Comparison of ENCODE assay signal across 8 cellular contexts in genomic region chr5:131278796-131279124, GRCh38. TPM values are rescaled to one million over a fixed set of nuclear protein-coding genes. Genes with fewer than 3 reads are reported as not detected.
A peak's percentile ranks its signal among the peaks of the same experiment; 100 is the strongest.
DNase-seq lines count a peak whose midpoint lies in the region; ATAC-seq and TF ChIP-seq lines count a peak whose summit lies in the region.
"Not testable (repeated sequence)": the region's sequence is repeated elsewhere in the genome, so short reads cannot be mapped to it uniquely, and the experiment has no call there.

No MANE protein-coding gene starts in this region.

- not testable (repeated sequence) for TF ChIP-seq CTCF in HFFc6 (IDR thresholded peaks at IDR 0.05); chondrocyte (IDR thresholded peaks at IDR 0.05)

- H3K36me3 Mint-ChIP-seq in CD4-positive, CD25-positive, alpha-beta regulatory T cell: peaks cover 19% of the 10 kb centered on the region
- not testable (repeated sequence) for H3K36me3 Mint-ChIP-seq in HFFc6 (ENCODE audit: low read depth); chondrocyte (ENCODE audit: low read depth)
- peaks cover 47% of the 10 kb centered on the region for H3K36me3 Mint-ChIP-seq in T-helper 1 cell treated with Interleukin-12 subunit alpha and Interleukin-12 subunit beta and Interleukin-4 antibody, amounts not matched to agents 30 μg/mL and 1 μg/mL, for 36 hours (ENCODE audit: low read depth)
- H3K36me3 Mint-ChIP-seq in activated CD8-positive, alpha-beta T cell treated with anti-CD3 and anti-CD28 coated beads, Interleukin-2, amount 10 ng/mL, durations not matched to agents 7 days and 5 days (ENCODE audit: low read depth): peaks cover 62% of the 10 kb centered on the region
- H3K36me3 Mint-ChIP-seq in activated naive CD4-positive, alpha-beta T cell treated with anti-CD3 and anti-CD28 coated beads, Interleukin-2, amount 50 U/mL, for 24 hours: peaks cover 12% of the 10 kb centered on the region
- H3K36me3 Mint-ChIP-seq in naive thymus-derived CD4-positive, alpha-beta T cell: peaks cover 0 to 54% (median 10%) of the 10 kb centered on the region in 5 donors
- H3K36me3 Mint-ChIP-seq in stimulated activated naive B cell treated with anti-CD40 and anti-IgM and Interleukin-4, amounts not matched to agents 10 μg/mL and 1 μg/mL and 100 μg/mL, for 72 hours: peaks cover 16 to 44% of the 10 kb centered on the region in 2 donors

- H3K36me3 ChIP-seq in CD4-positive, CD25-positive, alpha-beta regulatory T cell (ENCODE audit: control insufficient read depth, insufficient read depth, low read length); naive thymus-derived CD4-positive, alpha-beta T cell (ENCODE audit: control insufficient read depth in 2 of 3, insufficient read depth in 3 of 3, low read length in 3 of 3): not testable (repeated sequence)

- ATAC-seq in CD4-positive, CD25-positive, alpha-beta regulatory T cell (ENCODE audit: low read depth in 2 of 2); activated CD8-positive, alpha-beta T cell treated with anti-CD3 and anti-CD28 coated beads, Interleukin-2, amount 10 ng/mL, durations not matched to agents 7 days and 5 days; naive thymus-derived CD4-positive, alpha-beta T cell; stimulated activated naive B cell treated with anti-CD40 and anti-IgM and Interleukin-4, amounts not matched to agents 10 μg/mL and 1 μg/mL and 100 μg/mL, for 72 hours (replicated peaks): not testable (repeated sequence)

- peak overlapping the region; percentile 92 for H3K4me3 ChIP-seq in CD4-positive, CD25-positive, alpha-beta regulatory T cell (ENCODE audit: low read depth, low read length)
- H3K4me3 ChIP-seq in naive thymus-derived CD4-positive, alpha-beta T cell (ENCODE audit: low read length): not testable (repeated sequence)

- POLR2A ChIA-PET in activated CD8-positive, alpha-beta T cell treated with anti-CD3 and anti-CD28 coated beads, Interleukin-2, amount 10 ng/mL, durations not matched to agents 7 days and 5 days (lab: Charles Lee): interaction anchor here (7.4 kb wide), 1 partner anchor 14 kb away, joined by 84 read pairs; the partner anchor contains the start of gene CDC42SE2
- POLR2A ChIA-PET in naive thymus-derived CD4-positive, alpha-beta T cell (lab: Charles Lee): interaction anchor here (0.6 to 10.7 kb wide), 10 partner anchors 9 to 118 kb away, joined by 3 to 176 read pairs (median 5); partner anchors contain the start of gene CDC42SE2

- not testable (repeated sequence) for H3K9me3 Mint-ChIP-seq in CD4-positive, CD25-positive, alpha-beta regulatory T cell; HFFc6; T-helper 1 cell treated with Interleukin-12 subunit alpha and Interleukin-12 subunit beta and Interleukin-4 antibody, amounts not matched to agents 30 μg/mL and 1 μg/mL, for 36 hours; activated CD8-positive, alpha-beta T cell treated with anti-CD3 and anti-CD28 coated beads, Interleukin-2, amount 10 ng/mL, durations not matched to agents 7 days and 5 days (ENCODE audit: insufficient read depth); activated naive CD4-positive, alpha-beta T cell treated with anti-CD3 and anti-CD28 coated beads, Interleukin-2, amount 50 U/mL, for 24 hours; chondrocyte (ENCODE audit: low read depth); stimulated activated naive B cell treated with anti-CD40 and anti-IgM and Interleukin-4, amounts not matched to agents 10 μg/mL and 1 μg/mL and 100 μg/mL, for 72 hours
- H3K9me3 Mint-ChIP-seq in naive thymus-derived CD4-positive, alpha-beta T cell: peaks cover 0 to 19% (median 0%) of the 10 kb centered on the region in 11 donors

- not testable (repeated sequence) for H3K9me3 ChIP-seq in CD4-positive, CD25-positive, alpha-beta regulatory T cell (ENCODE audit: control insufficient read depth in 2 of 2, low read length in 2 of 2); naive thymus-derived CD4-positive, alpha-beta T cell (ENCODE audit: control insufficient read depth in 2 of 3, low read length in 3 of 3)

- intact Hi-C loops in naive thymus-derived CD4-positive, alpha-beta T cell (cut with micrococcal nuclease): loop anchor here in 1 of 2 donors (10.0 kb wide), 1 partner anchor 1216 kb away; the partner anchor contains the start of gene IRF1

- peaks cover 85% of the 10 kb centered on the region for H3K4me1 ChIP-seq in CD4-positive, CD25-positive, alpha-beta regulatory T cell (ENCODE audit: control insufficient read depth, insufficient read depth, low read length, poor library complexity, severe bottlenecking)
- peaks cover 67 to 84% of the 10 kb centered on the region in 2 donors for H3K4me1 ChIP-seq in naive thymus-derived CD4-positive, alpha-beta T cell (ENCODE audit: control insufficient read depth in 2 of 2, insufficient read depth in 2 of 2, low read length in 2 of 2)

- not testable (repeated sequence) for H3K27me3 ChIP-seq in CD4-positive, CD25-positive, alpha-beta regulatory T cell (ENCODE audit: control insufficient read depth, insufficient read depth, low read length); naive thymus-derived CD4-positive, alpha-beta T cell (ENCODE audit: control insufficient read depth in 2 of 2, insufficient read depth in 2 of 2, low read length in 2 of 2)

- H3K27ac Mint-ChIP-seq in CD4-positive, CD25-positive, alpha-beta regulatory T cell: peak overlapping the region in 2 of 3 donors; percentile 81 to 92
- peak overlapping the region; percentile 24; the same call in 1 of the 2 replicates for H3K27ac Mint-ChIP-seq in HFFc6
- H3K27ac Mint-ChIP-seq in T-helper 1 cell treated with Interleukin-12 subunit alpha and Interleukin-12 subunit beta and Interleukin-4 antibody, amounts not matched to agents 30 μg/mL and 1 μg/mL, for 36 hours: peak overlapping the region; percentile 92
- H3K27ac Mint-ChIP-seq in activated CD8-positive, alpha-beta T cell treated with anti-CD3 and anti-CD28 coated beads, Interleukin-2, amount 10 ng/mL, durations not matched to agents 7 days and 5 days: peak overlapping the region; percentile 83
- H3K27ac Mint-ChIP-seq in activated naive CD4-positive, alpha-beta T cell treated with anti-CD3 and anti-CD28 coated beads, Interleukin-2, amount 50 U/mL, for 24 hours: peak overlapping the region; percentile 88
- H3K27ac Mint-ChIP-seq in chondrocyte (ENCODE audit: unreplicated experiment): peak overlapping the region; percentile 54
- H3K27ac Mint-ChIP-seq in naive thymus-derived CD4-positive, alpha-beta T cell: peak overlapping the region; percentile 82 to 98 (median 94)
- peak overlapping the region; percentile 90 for H3K27ac Mint-ChIP-seq in stimulated activated naive B cell treated with anti-CD40 and anti-IgM and Interleukin-4, amounts not matched to agents 10 μg/mL and 1 μg/mL and 100 μg/mL, for 72 hours

- DNase-seq in CD4-positive, CD25-positive, alpha-beta regulatory T cell; HFFc6; activated CD8-positive, alpha-beta T cell treated with anti-CD3 and anti-CD28 coated beads, Interleukin-2, amount 10 ng/mL, durations not matched to agents 7 days and 5 days; chondrocyte (ENCODE audit: low spot score); stimulated activated naive B cell treated with anti-CD40 and anti-IgM and Interleukin-4, amounts not matched to agents 10 μg/mL and 1 μg/mL and 100 μg/mL, for 72 hours: not testable (repeated sequence)
- peak in 2 of 9 donors; percentile 14 to 28 for DNase-seq in naive thymus-derived CD4-positive, alpha-beta T cell

- peak overlapping the region; percentile 77 for H3K27ac ChIP-seq in CD4-positive, CD25-positive, alpha-beta regulatory T cell (ENCODE audit: insufficient read depth, low read length, poor library complexity, severe bottlenecking)
- peak overlapping the region; percentile 80 for H3K27ac ChIP-seq in naive thymus-derived CD4-positive, alpha-beta T cell (ENCODE audit: low read depth, low read length)

- peaks cover 19% of the 10 kb centered on the region for H3K27me3 Mint-ChIP-seq in CD4-positive, CD25-positive, alpha-beta regulatory T cell
- not testable (repeated sequence) for H3K27me3 Mint-ChIP-seq in HFFc6 (ENCODE audit: insufficient read depth); T-helper 1 cell treated with Interleukin-12 subunit alpha and Interleukin-12 subunit beta and Interleukin-4 antibody, amounts not matched to agents 30 μg/mL and 1 μg/mL, for 36 hours (ENCODE audit: low read depth); activated CD8-positive, alpha-beta T cell treated with anti-CD3 and anti-CD28 coated beads, Interleukin-2, amount 10 ng/mL, durations not matched to agents 7 days and 5 days (ENCODE audit: low read depth); activated naive CD4-positive, alpha-beta T cell treated with anti-CD3 and anti-CD28 coated beads, Interleukin-2, amount 50 U/mL, for 24 hours; chondrocyte (ENCODE audit: low read depth); naive thymus-derived CD4-positive, alpha-beta T cell; stimulated activated naive B cell treated with anti-CD40 and anti-IgM and Interleukin-4, amounts not matched to agents 10 μg/mL and 1 μg/mL and 100 μg/mL, for 72 hours

- H3K4me3 Mint-ChIP-seq in CD4-positive, CD25-positive, alpha-beta regulatory T cell: peak overlapping the region; percentile 66 to 92 (median 84)
- H3K4me3 Mint-ChIP-seq in HFFc6: peak overlapping the region; percentile 20; the same call in 1 of the 2 replicates
- H3K4me3 Mint-ChIP-seq in T-helper 1 cell treated with Interleukin-12 subunit alpha and Interleukin-12 subunit beta and Interleukin-4 antibody, amounts not matched to agents 30 μg/mL and 1 μg/mL, for 36 hours: peak overlapping the region; percentile 41
- H3K4me3 Mint-ChIP-seq in activated CD8-positive, alpha-beta T cell treated with anti-CD3 and anti-CD28 coated beads, Interleukin-2, amount 10 ng/mL, durations not matched to agents 7 days and 5 days: peak overlapping the region; percentile 32
- peak overlapping the region; percentile 91 for H3K4me3 Mint-ChIP-seq in activated naive CD4-positive, alpha-beta T cell treated with anti-CD3 and anti-CD28 coated beads, Interleukin-2, amount 50 U/mL, for 24 hours
- not testable (repeated sequence) for H3K4me3 Mint-ChIP-seq in chondrocyte (ENCODE audit: unreplicated experiment)
- peak overlapping the region; percentile 43 to 87 (median 80) for H3K4me3 Mint-ChIP-seq in naive thymus-derived CD4-positive, alpha-beta T cell
- H3K4me3 Mint-ChIP-seq in stimulated activated naive B cell treated with anti-CD40 and anti-IgM and Interleukin-4, amounts not matched to agents 10 μg/mL and 1 μg/mL and 100 μg/mL, for 72 hours: peak overlapping the region; percentile 51 to 62

- H3K4me1 Mint-ChIP-seq in CD4-positive, CD25-positive, alpha-beta regulatory T cell: peaks cover 36 to 97% (median 81%) of the 10 kb centered on the region in 4 donors
- H3K4me1 Mint-ChIP-seq in HFFc6 (ENCODE audit: low read depth) (peaks cover 51% of the 10 kb centered on the region), chondrocyte (ENCODE audit: low read depth) (peaks cover 32% of the 10 kb centered on the region)
- peaks cover 62% of the 10 kb centered on the region for H3K4me1 Mint-ChIP-seq in T-helper 1 cell treated with Interleukin-12 subunit alpha and Interleukin-12 subunit beta and Interleukin-4 antibody, amounts not matched to agents 30 μg/mL and 1 μg/mL, for 36 hours (ENCODE audit: low read depth)
- H3K4me1 Mint-ChIP-seq in activated CD8-positive, alpha-beta T cell treated with anti-CD3 and anti-CD28 coated beads, Interleukin-2, amount 10 ng/mL, durations not matched to agents 7 days and 5 days (ENCODE audit: low read depth): peaks cover 90% of the 10 kb centered on the region
- H3K4me1 Mint-ChIP-seq in activated naive CD4-positive, alpha-beta T cell treated with anti-CD3 and anti-CD28 coated beads, Interleukin-2, amount 50 U/mL, for 24 hours: peaks cover 83% of the 10 kb centered on the region
- peaks cover 42 to 93% (median 80%) of the 10 kb centered on the region in 7 donors for H3K4me1 Mint-ChIP-seq in naive thymus-derived CD4-positive, alpha-beta T cell
- peaks cover 42 to 73% of the 10 kb centered on the region in 2 donors for H3K4me1 Mint-ChIP-seq in stimulated activated naive B cell treated with anti-CD40 and anti-IgM and Interleukin-4, amounts not matched to agents 10 μg/mL and 1 μg/mL and 100 μg/mL, for 72 hours

- CTCF ChIA-PET in activated CD8-positive, alpha-beta T cell treated with anti-CD3 and anti-CD28 coated beads, Interleukin-2, amount 10 ng/mL, durations not matched to agents 7 days and 5 days (lab: Charles Lee): interaction anchor here (1.5 to 4.0 kb wide), 2 partner anchors 13 to 103 kb away, joined by 5 to 24 read pairs; no protein-coding TSS in a partner anchor
- CTCF ChIA-PET in naive thymus-derived CD4-positive, alpha-beta T cell (lab: Charles Lee): interaction anchor here (0.7 to 1.3 kb wide), 3 partner anchors 10 to 73 kb away, joined by 3 read pairs; no protein-coding TSS in a partner anchor

RNA-seq across cellular contexts. Expression of gene CDC42SE2, which starts 14.9 kb away (rescaled TPM):
- total RNA-seq in CD4-positive, CD25-positive, alpha-beta regulatory T cell: 241 TPM
- 100 to 1,000 TPM; 351 to 429 (median 379) TPM for polyA plus RNA-seq in CD4-positive, CD25-positive, alpha-beta regulatory T cell
- total RNA-seq in HFFc6 (2021; fragmentation: NEBNext Ultra II Directional; extraction: Animal tissue kit (Norgen Biotek cat#: 25700)): 10 to 100 TPM; 14.2 to 18.0 (median 16.4) TPM
- total RNA-seq in activated CD8-positive, alpha-beta T cell treated with anti-CD3 and anti-CD28 coated beads, Interleukin-2, amount 10 ng/mL, durations not matched to agents 7 days and 5 days: 100 to 1,000 TPM; 115 to 126 TPM
- 21.1 to 23.7 TPM (median 22.0 TPM) in 3 replicates for total RNA-seq in chondrocyte
- 100 to 1,000 TPM; 143 to 265 (median 215) TPM for total RNA-seq in naive thymus-derived CD4-positive, alpha-beta T cell
- 100 to 1,000 TPM; 348 to 482 TPM for polyA plus RNA-seq in naive thymus-derived CD4-positive, alpha-beta T cell

Comparison
In these comparisons a context has a peak if more than half of its experiments do, and no peak if none do; other contexts are left out.
1. H3K27ac Mint-ChIP-seq: peak in every context shown above with its lines; median percentile 94 in naive thymus-derived CD4-positive, alpha-beta T cell; 92 in T-helper 1 cell treated with Interleukin-12 subunit alpha and Interleukin-12 subunit beta and Interleukin-4 antibody, amounts not matched to agents 30 μg/mL and 1 μg/mL, for 36 hours; 90 in stimulated activated naive B cell treated with anti-CD40 and anti-IgM and Interleukin-4, amounts not matched to agents 10 μg/mL and 1 μg/mL and 100 μg/mL, for 72 hours; 88 in activated naive CD4-positive, alpha-beta T cell treated with anti-CD3 and anti-CD28 coated beads, Interleukin-2, amount 50 U/mL, for 24 hours; 86 in CD4-positive, CD25-positive, alpha-beta regulatory T cell; 83 in activated CD8-positive, alpha-beta T cell treated with anti-CD3 and anti-CD28 coated beads, Interleukin-2, amount 10 ng/mL, durations not matched to agents 7 days and 5 days; 54 in chondrocyte; 24 in HFFc6.